In genomic region chr2:91499431-91500050, GRCh38 we compare ENCODE assay signal across 8 cellular contexts.
DNase-seq lines count a peak whose midpoint lies in the region; ATAC-seq, FAIRE-seq and TF ChIP-seq lines count a peak whose summit lies in the region.
"Not testable (repeated sequence)": the region's sequence is repeated elsewhere in the genome, so short reads cannot be mapped to it uniquely, and the experiment has no call there.

No MANE protein-coding gene starts in this region.

- intact Hi-C loops in cardiac septum (cut with DNase I); kidney (cut with DNase I); posterior vena cava (cut with DNase I); upper lobe of right lung (cut with DNase I): not testable (repeated sequence)

- DNase-seq in Daoy (ENCODE audit: low read depth) = peak; percentile 46
- peak; percentile 69 for DNase-seq in RWPE2 (ENCODE audit: low spot score)
- DNase-seq in ecto neural progenitor cell (ENCODE audit: low spot score) = peak; percentile 39
- DNase-seq in cardiac septum (ENCODE audit: low spot score) = peak; percentile 77
- DNase-seq in kidney = peak; percentile 83
- DNase-seq in mesenteric fat pad (ENCODE audit: low spot score) = peak; percentile 89
- peak; percentile 81 for DNase-seq in posterior vena cava (ENCODE audit: low spot score)
- DNase-seq in upper lobe of right lung = peak; percentile 66

- ATAC-seq in RWPE2 (ENCODE audit: low read depth); upper lobe of right lung: not testable (repeated sequence)

- H3K9ac ChIP-seq in kidney (ENCODE audit: low read length in 2 of 2) = not testable (repeated sequence)

- H3K27me3 ChIP-seq in RWPE2 (ENCODE audit: insufficient read depth, poor library complexity, severe bottlenecking); upper lobe of right lung: not testable (repeated sequence)

- not testable (repeated sequence) for TF ChIP-seq CTCF in RWPE2 (IDR thresholded peaks at IDR 0.05; ENCODE audit: poor library complexity, severe bottlenecking); kidney (IDR thresholded peaks at IDR 0.05; ENCODE audit: borderline replicate concordance, extremely low read depth, insufficient read depth); upper lobe of right lung (IDR thresholded peaks at IDR 0.05)

- not testable (repeated sequence) for H3K4me1 ChIP-seq in RWPE2 (ENCODE audit: insufficient read depth, poor library complexity, severe bottlenecking); kidney (ENCODE audit: control insufficient read depth in 1 of 2, insufficient read depth in 1 of 2, low read depth in 1 of 2, low read length in 2 of 2); upper lobe of right lung

- H3K27ac ChIP-seq in RWPE2 (ENCODE audit: poor library complexity, severe bottlenecking); kidney (ENCODE audit: low read depth in 2 of 2, low read length in 2 of 2); upper lobe of right lung: not testable (repeated sequence)

- FAIRE-seq in kidney (lab: Jason Lieb, UNC) = not testable (repeated sequence)

- H3K4me3 ChIP-seq in RWPE2 (ENCODE audit: severe bottlenecking); kidney (ENCODE audit: low read length in 2 of 2); upper lobe of right lung: not testable (repeated sequence)

- H3K36me3 ChIP-seq in RWPE2 (ENCODE audit: low read depth); kidney (ENCODE audit: control insufficient read depth in 1 of 2, insufficient read depth in 2 of 2, low read length in 2 of 2); upper lobe of right lung: not testable (repeated sequence)

- not testable (repeated sequence) for H3K9me3 ChIP-seq in RWPE2 (ENCODE audit: severe bottlenecking); kidney (ENCODE audit: control insufficient read depth in 1 of 2, low read length in 2 of 2); upper lobe of right lung

Comparison
In these comparisons a context has a peak if more than half of its experiments do, and no peak if none do; other contexts are left out.
1. DNase-seq: peak in every context shown above with its lines; median percentile 89 in mesenteric fat pad; 83 in kidney; 81 in posterior vena cava; 77 in cardiac septum; 69 in RWPE2; 66 in upper lobe of right lung; 46 in Daoy; 39 in ecto neural progenitor cell.